ENCODE assay signal across 1 cellular context in the genomic region with DNA sequence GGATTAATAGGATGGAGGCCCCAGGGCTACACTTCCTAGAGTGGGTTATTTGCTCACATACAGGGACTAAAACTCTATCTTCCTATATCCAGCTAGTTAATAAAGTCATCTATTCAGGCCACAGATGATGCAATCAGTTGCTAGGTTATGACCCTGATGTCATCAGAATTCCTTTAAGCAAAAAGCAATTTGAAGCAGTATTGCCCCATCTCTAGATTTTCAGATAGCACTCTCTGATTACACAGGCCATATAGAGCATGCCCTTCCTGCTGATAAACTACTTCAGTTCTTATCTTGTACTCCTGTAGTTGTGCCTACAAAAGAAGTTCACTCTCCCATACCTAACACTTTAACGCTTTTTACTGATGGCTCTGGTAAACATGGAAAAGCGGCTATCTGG.
TF ChIP-seq lines count a peak whose summit lies in the region.

No MANE protein-coding gene starts in this region.

TF ChIP-seq in HepG2, 621 proteins besides CTCF, POLR2A, EP300 and RAD21 (continued from another document and continues in another):
- TF ChIP-seq CEBPB (IDR thresholded peaks at IDR 0.05; ENCODE audit: borderline replicate concordance, low read depth, low read length) (peak; percentile 87), CBX1 (IDR thresholded peaks at IDR 0.05; ENCODE audit: low read depth) (no peak), CHCHD3 (CRISPR knock-in tag; IDR thresholded peaks at IDR 0.05) (no peak), NR2F1 (CRISPR knock-in tag; IDR thresholded peaks at IDR 0.05) (peak in 1 of 2 experiments; percentile 41; a peak in 1 of 4 replicates), ZNF558 (CRISPR knock-in tag; IDR thresholded peaks at IDR 0.05; ENCODE audit: borderline replicate concordance) (no peak), ZFP36L2 (CRISPR knock-in tag; IDR thresholded peaks at IDR 0.05) (no peak), ZNF451 (CRISPR knock-in tag; IDR thresholded peaks at IDR 0.05) (no peak), ZBTB21 (CRISPR knock-in tag; IDR thresholded peaks at IDR 0.05) (0 out of 2 replicates have a peak, but pooled peaks have one; percentile 19), RFX5 (IDR thresholded peaks at IDR 0.05; ENCODE audit: low read depth, low read length) (0 out of 2 replicates have a peak, but pooled peaks have one; percentile 24), EHMT2 (IDR thresholded peaks at IDR 0.05; ENCODE audit: borderline replicate concordance, low read depth, low read length) (no peak), NFIB (CRISPR knock-in tag; IDR thresholded peaks at IDR 0.05; ENCODE audit: borderline replicate concordance) (no peak), HDAC2 (CRISPR knock-in tag; IDR thresholded peaks at IDR 0.05) (0 out of 2 replicates have a peak, but pooled peaks have one; percentile 28), ZNF766 (CRISPR knock-in tag; IDR thresholded peaks at IDR 0.05; ENCODE audit: borderline replicate concordance) (no peak), SALL1 (CRISPR knock-in tag; IDR thresholded peaks at IDR 0.05) (no peak), ZFP37 (CRISPR knock-in tag; IDR thresholded peaks at IDR 0.05; ENCODE audit: borderline replicate concordance) (no peak), NFE2L2 (IDR thresholded peaks at IDR 0.05; ENCODE audit: low read length) (no peak), SRSF1 (optimal IDR thresholded peaks at IDR 0.05; ENCODE audit: low read depth, low read length) (no peak), CREM (IDR thresholded peaks at IDR 0.05) (peak; percentile 22; the same call in 1 of the 2 replicates), CREM (CRISPR knock-in tag; IDR thresholded peaks at IDR 0.05) (no peak), ZBTB1 (CRISPR knock-in tag; IDR thresholded peaks at IDR 0.05; ENCODE audit: borderline replicate concordance) (no peak), TMF1 (CRISPR knock-in tag; IDR thresholded peaks at IDR 0.05; ENCODE audit: low read depth) (no peak), TOPORS (CRISPR knock-in tag; IDR thresholded peaks at IDR 0.05) (no peak), ZNF501 (CRISPR knock-in tag; IDR thresholded peaks at IDR 0.05) (no peak), NCOA1 (CRISPR knock-in tag; IDR thresholded peaks at IDR 0.05) (no peak), ZFYVE20 (CRISPR knock-in tag; IDR thresholded peaks at IDR 0.05; ENCODE audit: borderline replicate concordance, low read depth) (no peak), JUND (CRISPR knock-in tag; IDR thresholded peaks at IDR 0.05) (no peak), MATR3 (CRISPR knock-in tag; IDR thresholded peaks at IDR 0.05) (no peak), TCF7 (IDR thresholded peaks at IDR 0.05; ENCODE audit: low read depth) (peak; percentile 25; the same call in 1 of the 2 replicates)
- TF ChIP-seq, protein P1, sequence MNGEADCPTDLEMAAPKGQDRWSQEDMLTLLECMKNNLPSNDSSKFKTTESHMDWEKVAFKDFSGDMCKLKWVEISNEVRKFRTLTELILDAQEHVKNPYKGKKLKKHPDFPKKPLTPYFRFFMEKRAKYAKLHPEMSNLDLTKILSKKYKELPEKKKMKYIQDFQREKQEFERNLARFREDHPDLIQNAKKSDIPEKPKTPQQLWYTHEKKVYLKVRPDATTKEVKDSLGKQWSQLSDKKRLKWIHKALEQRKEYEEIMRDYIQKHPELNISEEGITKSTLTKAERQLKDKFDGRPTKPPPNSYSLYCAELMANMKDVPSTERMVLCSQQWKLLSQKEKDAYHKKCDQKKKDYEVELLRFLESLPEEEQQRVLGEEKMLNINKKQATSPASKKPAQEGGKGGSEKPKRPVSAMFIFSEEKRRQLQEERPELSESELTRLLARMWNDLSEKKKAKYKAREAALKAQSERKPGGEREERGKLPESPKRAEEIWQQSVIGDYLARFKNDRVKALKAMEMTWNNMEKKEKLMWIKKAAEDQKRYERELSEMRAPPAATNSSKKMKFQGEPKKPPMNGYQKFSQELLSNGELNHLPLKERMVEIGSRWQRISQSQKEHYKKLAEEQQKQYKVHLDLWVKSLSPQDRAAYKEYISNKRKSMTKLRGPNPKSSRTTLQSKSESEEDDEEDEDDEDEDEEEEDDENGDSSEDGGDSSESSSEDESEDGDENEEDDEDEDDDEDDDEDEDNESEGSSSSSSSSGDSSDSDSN (CRISPR knock-in tag; IDR thresholded peaks at IDR 0.05), result no peak
- TF ChIP-seq, protein P2, sequence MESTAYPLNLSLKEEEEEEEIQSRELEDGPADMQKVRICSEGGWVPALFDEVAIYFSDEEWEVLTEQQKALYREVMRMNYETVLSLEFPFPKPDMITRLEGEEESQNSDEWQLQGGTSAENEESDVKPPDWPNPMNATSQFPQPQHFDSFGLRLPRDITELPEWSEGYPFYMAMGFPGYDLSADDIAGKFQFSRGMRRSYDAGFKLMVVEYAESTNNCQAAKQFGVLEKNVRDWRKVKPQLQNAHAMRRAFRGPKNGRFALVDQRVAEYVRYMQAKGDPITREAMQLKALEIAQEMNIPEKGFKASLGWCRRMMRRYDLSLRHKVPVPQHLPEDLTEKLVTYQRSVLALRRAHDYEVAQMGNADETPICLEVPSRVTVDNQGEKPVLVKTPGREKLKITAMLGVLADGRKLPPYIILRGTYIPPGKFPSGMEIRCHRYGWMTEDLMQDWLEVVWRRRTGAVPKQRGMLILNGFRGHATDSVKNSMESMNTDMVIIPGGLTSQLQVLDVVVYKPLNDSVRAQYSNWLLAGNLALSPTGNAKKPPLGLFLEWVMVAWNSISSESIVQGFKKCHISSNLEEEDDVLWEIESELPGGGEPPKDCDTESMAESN (CRISPR knock-in tag; conservative IDR thresholded peaks at IDR 0.05), result no peak
- TF ChIP-seq, protein P3, sequence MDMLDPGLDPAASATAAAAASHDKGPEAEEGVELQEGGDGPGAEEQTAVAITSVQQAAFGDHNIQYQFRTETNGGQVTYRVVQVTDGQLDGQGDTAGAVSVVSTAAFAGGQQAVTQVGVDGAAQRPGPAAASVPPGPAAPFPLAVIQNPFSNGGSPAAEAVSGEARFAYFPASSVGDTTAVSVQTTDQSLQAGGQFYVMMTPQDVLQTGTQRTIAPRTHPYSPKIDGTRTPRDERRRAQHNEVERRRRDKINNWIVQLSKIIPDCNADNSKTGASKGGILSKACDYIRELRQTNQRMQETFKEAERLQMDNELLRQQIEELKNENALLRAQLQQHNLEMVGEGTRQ (IDR thresholded peaks at IDR 0.05; ENCODE audit: low read depth, low read length), result no peak
- TF ChIP-seq, protein P3 (CRISPR knock-in tag; IDR thresholded peaks at IDR 0.05; ENCODE audit: borderline replicate concordance), result no peak
- TF ChIP-seq, protein P4, sequence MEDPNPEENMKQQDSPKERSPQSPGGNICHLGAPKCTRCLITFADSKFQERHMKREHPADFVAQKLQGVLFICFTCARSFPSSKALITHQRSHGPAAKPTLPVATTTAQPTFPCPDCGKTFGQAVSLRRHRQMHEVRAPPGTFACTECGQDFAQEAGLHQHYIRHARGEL (CRISPR knock-in tag; IDR thresholded peaks at IDR 0.05), result no peak
- TF ChIP-seq, protein P5, sequence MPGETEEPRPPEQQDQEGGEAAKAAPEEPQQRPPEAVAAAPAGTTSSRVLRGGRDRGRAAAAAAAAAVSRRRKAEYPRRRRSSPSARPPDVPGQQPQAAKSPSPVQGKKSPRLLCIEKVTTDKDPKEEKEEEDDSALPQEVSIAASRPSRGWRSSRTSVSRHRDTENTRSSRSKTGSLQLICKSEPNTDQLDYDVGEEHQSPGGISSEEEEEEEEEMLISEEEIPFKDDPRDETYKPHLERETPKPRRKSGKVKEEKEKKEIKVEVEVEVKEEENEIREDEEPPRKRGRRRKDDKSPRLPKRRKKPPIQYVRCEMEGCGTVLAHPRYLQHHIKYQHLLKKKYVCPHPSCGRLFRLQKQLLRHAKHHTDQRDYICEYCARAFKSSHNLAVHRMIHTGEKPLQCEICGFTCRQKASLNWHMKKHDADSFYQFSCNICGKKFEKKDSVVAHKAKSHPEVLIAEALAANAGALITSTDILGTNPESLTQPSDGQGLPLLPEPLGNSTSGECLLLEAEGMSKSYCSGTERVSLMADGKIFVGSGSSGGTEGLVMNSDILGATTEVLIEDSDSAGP (CRISPR knock-in tag; IDR thresholded peaks at IDR 0.05; ENCODE audit: borderline replicate concordance), result no peak
- TF ChIP-seq, protein P6, sequence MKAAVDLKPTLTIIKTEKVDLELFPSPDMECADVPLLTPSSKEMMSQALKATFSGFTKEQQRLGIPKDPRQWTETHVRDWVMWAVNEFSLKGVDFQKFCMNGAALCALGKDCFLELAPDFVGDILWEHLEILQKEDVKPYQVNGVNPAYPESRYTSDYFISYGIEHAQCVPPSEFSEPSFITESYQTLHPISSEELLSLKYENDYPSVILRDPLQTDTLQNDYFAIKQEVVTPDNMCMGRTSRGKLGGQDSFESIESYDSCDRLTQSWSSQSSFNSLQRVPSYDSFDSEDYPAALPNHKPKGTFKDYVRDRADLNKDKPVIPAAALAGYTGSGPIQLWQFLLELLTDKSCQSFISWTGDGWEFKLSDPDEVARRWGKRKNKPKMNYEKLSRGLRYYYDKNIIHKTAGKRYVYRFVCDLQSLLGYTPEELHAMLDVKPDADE (CRISPR knock-in tag; IDR thresholded peaks at IDR 0.05), result no peak
- TF ChIP-seq, protein P7, sequence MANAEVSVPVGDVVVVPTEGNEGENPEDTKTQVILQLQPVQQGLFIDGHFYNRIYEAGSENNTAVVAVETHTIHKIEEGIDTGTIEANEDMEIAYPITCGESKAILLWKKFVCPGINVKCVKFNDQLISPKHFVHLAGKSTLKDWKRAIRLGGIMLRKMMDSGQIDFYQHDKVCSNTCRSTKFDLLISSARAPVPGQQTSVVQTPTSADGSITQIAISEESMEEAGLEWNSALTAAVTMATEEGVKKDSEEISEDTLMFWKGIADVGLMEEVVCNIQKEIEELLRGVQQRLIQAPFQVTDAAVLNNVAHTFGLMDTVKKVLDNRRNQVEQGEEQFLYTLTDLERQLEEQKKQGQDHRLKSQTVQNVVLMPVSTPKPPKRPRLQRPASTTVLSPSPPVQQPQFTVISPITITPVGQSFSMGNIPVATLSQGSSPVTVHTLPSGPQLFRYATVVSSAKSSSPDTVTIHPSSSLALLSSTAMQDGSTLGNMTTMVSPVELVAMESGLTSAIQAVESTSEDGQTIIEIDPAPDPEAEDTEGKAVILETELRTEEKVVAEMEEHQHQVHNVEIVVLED (CRISPR knock-in tag; IDR thresholded peaks at IDR 0.05; ENCODE audit: borderline replicate concordance), result no peak
- TF ChIP-seq, protein P8, sequence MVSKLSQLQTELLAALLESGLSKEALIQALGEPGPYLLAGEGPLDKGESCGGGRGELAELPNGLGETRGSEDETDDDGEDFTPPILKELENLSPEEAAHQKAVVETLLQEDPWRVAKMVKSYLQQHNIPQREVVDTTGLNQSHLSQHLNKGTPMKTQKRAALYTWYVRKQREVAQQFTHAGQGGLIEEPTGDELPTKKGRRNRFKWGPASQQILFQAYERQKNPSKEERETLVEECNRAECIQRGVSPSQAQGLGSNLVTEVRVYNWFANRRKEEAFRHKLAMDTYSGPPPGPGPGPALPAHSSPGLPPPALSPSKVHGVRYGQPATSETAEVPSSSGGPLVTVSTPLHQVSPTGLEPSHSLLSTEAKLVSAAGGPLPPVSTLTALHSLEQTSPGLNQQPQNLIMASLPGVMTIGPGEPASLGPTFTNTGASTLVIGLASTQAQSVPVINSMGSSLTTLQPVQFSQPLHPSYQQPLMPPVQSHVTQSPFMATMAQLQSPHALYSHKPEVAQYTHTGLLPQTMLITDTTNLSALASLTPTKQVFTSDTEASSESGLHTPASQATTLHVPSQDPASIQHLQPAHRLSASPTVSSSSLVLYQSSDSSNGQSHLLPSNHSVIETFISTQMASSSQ (IDR thresholded peaks at IDR 0.05; ENCODE audit: low read depth), result no peak; the same call in 1 of the 2 replicates
- TF ChIP-seq, protein P8 (CRISPR knock-in tag; IDR thresholded peaks at IDR 0.05; ENCODE audit: borderline replicate concordance), result no peak; the same call in 1 of the 2 replicates
- TF ChIP-seq, protein P9, sequence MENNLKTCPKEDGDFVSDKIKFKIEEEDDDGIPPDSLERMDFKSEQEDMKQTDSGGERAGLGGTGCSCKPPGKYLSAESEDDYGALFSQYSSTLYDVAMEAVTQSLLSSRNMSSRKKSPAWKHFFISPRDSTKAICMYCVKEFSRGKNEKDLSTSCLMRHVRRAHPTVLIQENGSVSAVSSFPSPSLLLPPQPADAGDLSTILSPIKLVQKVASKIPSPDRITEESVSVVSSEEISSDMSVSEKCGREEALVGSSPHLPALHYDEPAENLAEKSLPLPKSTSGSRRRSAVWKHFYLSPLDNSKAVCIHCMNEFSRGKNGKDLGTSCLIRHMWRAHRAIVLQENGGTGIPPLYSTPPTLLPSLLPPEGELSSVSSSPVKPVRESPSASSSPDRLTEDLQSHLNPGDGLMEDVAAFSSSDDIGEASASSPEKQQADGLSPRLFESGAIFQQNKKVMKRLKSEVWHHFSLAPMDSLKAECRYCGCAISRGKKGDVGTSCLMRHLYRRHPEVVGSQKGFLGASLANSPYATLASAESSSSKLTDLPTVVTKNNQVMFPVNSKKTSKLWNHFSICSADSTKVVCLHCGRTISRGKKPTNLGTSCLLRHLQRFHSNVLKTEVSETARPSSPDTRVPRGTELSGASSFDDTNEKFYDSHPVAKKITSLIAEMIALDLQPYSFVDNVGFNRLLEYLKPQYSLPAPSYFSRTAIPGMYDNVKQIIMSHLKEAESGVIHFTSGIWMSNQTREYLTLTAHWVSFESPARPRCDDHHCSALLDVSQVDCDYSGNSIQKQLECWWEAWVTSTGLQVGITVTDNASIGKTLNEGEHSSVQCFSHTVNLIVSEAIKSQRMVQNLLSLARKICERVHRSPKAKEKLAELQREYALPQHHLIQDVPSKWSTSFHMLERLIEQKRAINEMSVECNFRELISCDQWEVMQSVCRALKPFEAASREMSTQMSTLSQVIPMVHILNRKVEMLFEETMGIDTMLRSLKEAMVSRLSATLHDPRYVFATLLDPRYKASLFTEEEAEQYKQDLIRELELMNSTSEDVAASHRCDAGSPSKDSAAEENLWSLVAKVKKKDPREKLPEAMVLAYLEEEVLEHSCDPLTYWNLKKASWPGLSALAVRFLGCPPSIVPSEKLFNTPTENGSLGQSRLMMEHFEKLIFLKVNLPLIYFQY (CRISPR knock-in tag; IDR thresholded peaks at IDR 0.05; ENCODE audit: borderline replicate concordance), result no peak
